Comparison of ENCODE assay signal across 10 cellular contexts in the genomic region with DNA sequence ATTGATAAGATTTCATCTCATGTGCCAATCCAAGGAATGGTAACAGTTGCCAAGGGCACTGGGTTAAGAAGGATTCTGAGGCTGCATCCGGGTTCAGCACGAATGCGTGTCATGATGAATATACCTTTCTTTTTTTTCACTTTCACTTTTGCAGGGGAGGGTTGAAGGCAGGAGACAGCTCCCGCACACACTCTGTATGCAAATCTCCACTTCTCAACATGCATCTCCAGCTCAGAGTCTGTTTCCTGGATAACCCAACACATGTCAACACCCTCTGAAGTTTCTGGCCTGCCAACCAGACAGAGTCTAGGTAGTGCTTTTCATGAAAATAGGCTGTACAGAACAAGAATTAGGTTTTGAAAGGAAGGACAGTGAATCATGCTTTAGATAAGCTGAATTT. TPM values are rescaled to one million over a fixed set of nuclear protein-coding genes. Genes with fewer than 3 reads are reported as not detected.
A peak's percentile ranks its signal among the peaks of the same experiment; 100 is the strongest.
DNase-seq lines count a peak whose midpoint lies in the region; ATAC-seq lines count a peak whose summit lies in the region.
"Had no signal": no experiment of that assay in that cellular context is flagged by ENCODE, and none has a peak within 500 bp of the region (broad histone marks: within the 10 kb centered on the region; RNA-seq: fewer than 3 reads in every experiment).

No MANE protein-coding gene starts in this region.

- H3K36me3 Mint-ChIP-seq in CD4-positive, alpha-beta memory T cell: peaks cover 68 to 79% of the 10 kb centered on the region in 2 donors

- H3K4me3 Mint-ChIP-seq in CD4-positive, alpha-beta memory T cell: peak overlapping the region in 7 of 8 donors; percentile 46 to 71 (median 65)
- H3K4me3 Mint-ChIP-seq: brain had no signal

- no peaks in the 10 kb centered on the region for H3K27me3 Mint-ChIP-seq in CD4-positive, alpha-beta memory T cell

- no peaks in the 10 kb centered on the region for H3K27me3 ChIP-seq in CD4-positive, alpha-beta memory T cell (ENCODE audit: insufficient read depth, low read length)

- CTCF ChIA-PET in CD4-positive, alpha-beta memory T cell (lab: Charles Lee; ENCODE audit: partially characterized antibody): interaction anchor here (1.2 to 2.3 kb wide), 3 partner anchors 9 to 245 kb away, joined by 3 to 17 read pairs (median 5); partner anchors contain the start of genes B4GALT4 and TMEM39A

- ATAC-seq in GM19438 (IDR thresholded peaks at IDR 0.05; ENCODE audit: low read depth, unreplicated experiment) (peak; percentile 87), HG03103 (IDR thresholded peaks at IDR 0.05; ENCODE audit: low read depth, unreplicated experiment) (peak; percentile 99)

- DNase-seq in CD4-positive, alpha-beta memory T cell: peak; percentile 33 to 67 (median 53)
- DNase-seq in activated naive CD4-positive, alpha-beta T cell treated with anti-CD3 and anti-CD28 coated beads, Interleukin-2, amount 50 U/mL, for 16 hours: peak; percentile 46
- DNase-seq in NCI-H2227 (lab: John Stamatoyannopoulos, UW; ENCODE audit: unreplicated experiment): no peak
- no peak for DNase-seq in HK-2 (ENCODE audit: unreplicated experiment)
- no peak for DNase-seq in ecto neural progenitor cell (ENCODE audit: low spot score)
- no peak for DNase-seq in NCI-H2227 treated with DMSO at 0.1 percent for 48 hours (lab: John Stamatoyannopoulos, UW)

- peaks cover 17 to 36% (median 21%) of the 10 kb centered on the region in 4 donors for H3K4me1 Mint-ChIP-seq in CD4-positive, alpha-beta memory T cell
- H3K4me1 Mint-ChIP-seq: brain had no signal

- no peak overlapping the region for H3K4me3 ChIP-seq in CD4-positive, alpha-beta memory T cell (ENCODE audit: low read length in 2 of 2)

- H3K9me3 ChIP-seq in CD4-positive, alpha-beta memory T cell (ENCODE audit: control insufficient read depth in 1 of 2, low read length in 2 of 2): no peaks in the 10 kb centered on the region

- H3K4me1 ChIP-seq in CD4-positive, alpha-beta memory T cell (ENCODE audit: insufficient read depth, low read length): peaks cover 19% of the 10 kb centered on the region

- intact Hi-C loops in CD4-positive, alpha-beta memory T cell (cut with micrococcal nuclease): loop anchor here (2.0 kb wide), 1 partner anchor 22 kb away; the partner anchor contains the start of gene B4GALT4

- no peaks in the 10 kb centered on the region for H3K9me3 Mint-ChIP-seq in CD4-positive, alpha-beta memory T cell
- H3K9me3 Mint-ChIP-seq: brain had no signal

- peaks cover 36% of the 10 kb centered on the region for H3K36me3 ChIP-seq in CD4-positive, alpha-beta memory T cell (ENCODE audit: insufficient read depth, low read length)

- H3K27ac ChIP-seq in CD4-positive, alpha-beta memory T cell (ENCODE audit: low read depth, low read length): no peak overlapping the region
- H3K27ac ChIP-seq: C4-2B had no signal

- POLR2A ChIA-PET in CD4-positive, alpha-beta memory T cell (lab: Charles Lee; ENCODE audit: partially characterized antibody): interaction anchor here (1.3 to 1.9 kb wide), 2 partner anchors 22 to 245 kb away, joined by 3 to 8 read pairs; partner anchors contain the start of genes B4GALT4 and TMEM39A

- H3K27ac Mint-ChIP-seq in CD4-positive, alpha-beta memory T cell: peak overlapping the region; percentile 66 to 96 (median 91)
- H3K27ac Mint-ChIP-seq: brain had no signal

RNA-seq across cellular contexts. Expression of gene B4GALT4, which starts 21.6 kb away (rescaled TPM):
- total RNA-seq in CD4-positive, alpha-beta memory T cell: 10 to 100 TPM; 15.9 to 18.1 TPM
- polyA plus RNA-seq in CD4-positive, alpha-beta memory T cell: 1 to 10 TPM; 5.9 to 8.6 TPM

RNA-seq across cellular contexts. Expression of gene UPK1B, which starts 45.7 kb away (rescaled TPM):
- total RNA-seq in CD4-positive, alpha-beta memory T cell: not detected
- not detected for polyA plus RNA-seq in CD4-positive, alpha-beta memory T cell

Comparison
In these comparisons a context has a peak if more than half of its experiments do, and no peak if none do; other contexts are left out.
1. DNase-seq: peak in CD4-positive, alpha-beta memory T cell (5 of 5) and activated naive CD4-positive, alpha-beta T cell treated with anti-CD3 and anti-CD28 coated beads, Interleukin-2, amount 50 U/mL, for 16 hours (single experiment); none in NCI-H2227 (single experiment), HK-2 (single experiment), ecto neural progenitor cell (single experiment) and NCI-H2227 treated with DMSO at 0.1 percent for 48 hours (single experiment).